ENCODE assay signal across 24 cellular contexts in the genomic region with DNA sequence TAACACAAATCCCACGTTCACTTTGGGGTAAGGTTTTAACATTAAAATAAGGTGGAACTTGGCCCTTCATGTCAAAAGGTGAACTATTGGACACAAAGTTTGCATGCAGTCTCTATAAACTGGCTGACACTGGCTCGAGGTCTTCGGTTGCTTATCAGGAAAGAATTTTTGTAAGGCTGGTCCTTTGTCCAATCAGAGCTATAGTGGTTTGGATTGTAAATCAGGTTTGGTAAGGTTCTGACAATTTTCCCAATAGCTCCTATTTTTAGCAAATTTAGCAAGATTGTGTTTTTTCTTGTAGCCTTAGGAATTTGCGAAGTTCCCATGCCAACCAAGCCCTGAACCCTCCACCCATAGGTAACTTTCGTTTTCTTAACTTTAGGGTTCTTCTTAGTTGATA. TPM values are rescaled to one million over a fixed set of nuclear protein-coding genes. Genes with fewer than 3 reads are reported as not detected.
DNase-seq lines count a peak whose midpoint lies in the region; ATAC-seq and TF ChIP-seq lines count a peak whose summit lies in the region.
"Had no signal": no experiment of that assay in that cellular context is flagged by ENCODE, and none has a peak within 500 bp of the region (broad histone marks: within the 10 kb centered on the region; RNA-seq: fewer than 3 reads in every experiment).

No MANE protein-coding gene starts in this region.

- H4K20me1 ChIP-seq in PC-9 (ENCODE audit: insufficient read depth), result 0 out of 2 replicates have a peak, but pooled peaks cover 7% of the 10 kb centered on the region
- H4K20me1 ChIP-seq: BLaER1 treated with 17β-estradiol and CSF1 and Interleukin-3, amounts not matched to agents 10 nM and 100 nM had no signal

- H4K8ac ChIP-seq in mesendoderm (ENCODE audit: low read depth, low read length), result no peak overlapping the region

- H3K79me2 ChIP-seq in PC-9 (ENCODE audit: low read depth) (no peaks in the 10 kb centered on the region), mesendoderm (ENCODE audit: control insufficient read depth, insufficient read depth, low read length) (no peaks in the 10 kb centered on the region)

- no peak overlapping the region for H3K4me3 ChIP-seq in PC-9
- no peak overlapping the region for H3K4me3 ChIP-seq in body of pancreas
- H3K4me3 ChIP-seq in mesendoderm (ENCODE audit: low read length), result no peak overlapping the region
- H3K4me3 ChIP-seq: A549; BLaER1 treated with 17β-estradiol and CSF1 and Interleukin-3, amounts not matched to agents 10 nM and 100 nM; GM12878; HAP-1 had no signal

- WGBS in body of pancreas, 2 donors, result 30 to 31% methylated on average over 5 of the region's 5 CpGs
- WGBS in mesendoderm (ENCODE audit: extremely low coverage, insufficient coverage, low lambda C conversion rate), result no CpG with 5 or more reads among the region's 5 CpGs

- no peaks in the 10 kb centered on the region for H3K27me3 ChIP-seq in PC-9 (ENCODE audit: insufficient read depth, low read depth)
- H3K27me3 ChIP-seq in body of pancreas, result no peaks in the 10 kb centered on the region
- no peaks in the 10 kb centered on the region for H3K27me3 ChIP-seq in mesendoderm (ENCODE audit: insufficient read depth, low read length, poor library complexity)
- H3K27me3 ChIP-seq: BE2C; BLaER1 treated with 17β-estradiol and CSF1 and Interleukin-3, amounts not matched to agents 10 nM and 100 nM had no signal

- H3F3A ChIP-seq in PC-9 (ENCODE audit: insufficient read depth, low read depth), result peaks cover 12% of the 10 kb centered on the region; the same call in 1 of the 2 replicates

- no peak overlapping the region for H4K5ac ChIP-seq in mesendoderm (ENCODE audit: low read length)

- H2BK120ac ChIP-seq in mesendoderm (ENCODE audit: low read depth, low read length), result no peak overlapping the region

- no TSS peak for BruUV-seq in PC-9 (replicated peaks; lab: Mats Ljungman, UMichigan)

- H3K79me1 ChIP-seq in mesendoderm (ENCODE audit: low read length), result no peaks in the 10 kb centered on the region

- no peak for TF ChIP-seq POLR2A in body of pancreas (IDR thresholded peaks at IDR 0.05)

- intact Hi-C loops in PC-9 (cut with micrococcal nuclease; ENCODE audit: unreplicated experiment) (no loop called here), body of pancreas (cut with DNase I) (no loop called here)

- peak overlapping the region; percentile 37 for H2BK5ac ChIP-seq in mesendoderm (ENCODE audit: low read length)

- no peaks in the 10 kb centered on the region for H3K9me2 ChIP-seq in PC-9 (ENCODE audit: insufficient read depth)

- H3K18ac ChIP-seq in mesendoderm (ENCODE audit: low read length), result no peak overlapping the region

- no peak overlapping the region for H3K23ac ChIP-seq in mesendoderm (ENCODE audit: low read length)

- TF ChIP-seq CTCF in PC-9 (conservative IDR thresholded peaks at IDR 0.05), result no peak
- no peak for TF ChIP-seq CTCF in body of pancreas (IDR thresholded peaks at IDR 0.05)

- H3K9ac ChIP-seq in mesendoderm (ENCODE audit: low read length), result no peak overlapping the region
- H3K9ac ChIP-seq: BLaER1 treated with 17β-estradiol and CSF1 and Interleukin-3, amounts not matched to agents 10 nM and 100 nM had no signal

- no peak overlapping the region for H3K4ac ChIP-seq in mesendoderm (ENCODE audit: low read depth, low read length)

- H2BK15ac ChIP-seq in mesendoderm (replicated peaks; ENCODE audit: low read depth), result no peak overlapping the region

- H3K9me3 ChIP-seq in PC-9 (ENCODE audit: insufficient read depth, low read depth) (no peaks in the 10 kb centered on the region), body of pancreas (no peaks in the 10 kb centered on the region)
- H3K9me3 ChIP-seq: A549, BE2C, HAP-1 had no signal

- POLR2A ChIA-PET in PC-9 (lab: Charles Lee; ENCODE audit: unreplicated experiment), result no interaction called here

- CTCF ChIA-PET in PC-9 (lab: Charles Lee), result no interaction called here

- ATAC-seq in body of pancreas, result peak; percentile 35
- ATAC-seq in GM18867 (IDR thresholded peaks at IDR 0.05; ENCODE audit: unreplicated experiment), result no peak
- ATAC-seq: A549, GM12878 had no signal

- 0 out of 2 replicates have a peak, but pooled peaks cover 9% of the 10 kb centered on the region for H3K36me3 ChIP-seq in PC-9 (ENCODE audit: low read depth)
- peaks cover 0 to 8% of the 10 kb centered on the region in 2 donors for H3K36me3 ChIP-seq in body of pancreas (replicated peaks in 1 of 2; ENCODE audit: insufficient read depth in 1 of 2, low read depth in 2 of 2)
- no peaks in the 10 kb centered on the region for H3K36me3 ChIP-seq in mesendoderm (ENCODE audit: control insufficient read depth, insufficient read depth, low read length)
- H3K36me3 ChIP-seq: BE2C had no signal

- no peak overlapping the region for H2AFZ ChIP-seq in PC-9

- H3K4me1 ChIP-seq in PC-9 (replicated peaks; ENCODE audit: insufficient read depth) (peaks cover 12% of the 10 kb centered on the region; the same call in 1 of the 2 replicates), body of pancreas (no peaks in the 10 kb centered on the region), mesendoderm (ENCODE audit: control insufficient read depth, low read depth, low read length) (peaks cover 4% of the 10 kb centered on the region)
- H3K4me1 ChIP-seq: A549, BE2C, HAP-1 had no signal

- no peak overlapping the region for H2AK5ac ChIP-seq in mesendoderm (ENCODE audit: low read length)

- no peak overlapping the region for H3K27ac ChIP-seq in PC-9
- H3K27ac ChIP-seq in body of pancreas, result no peak overlapping the region
- peak overlapping the region; percentile 33 for H3K27ac ChIP-seq in mesendoderm (ENCODE audit: low read depth, low read length)
- H3K27ac ChIP-seq: A549; BLaER1 treated with 17β-estradiol and CSF1 and Interleukin-3, amounts not matched to agents 10 nM and 100 nM had no signal

- H3K4me2 ChIP-seq in PC-9, result 0 out of 2 replicates have a peak overlapping the region, but pooled peaks have one; percentile 6
- H3K4me2 ChIP-seq in mesendoderm (ENCODE audit: low read length), result no peak overlapping the region
- H3K4me2 ChIP-seq: A549; BLaER1 treated with 17β-estradiol and CSF1 and Interleukin-3, amounts not matched to agents 10 nM and 100 nM had no signal

- DNase-seq in PC-9 (no peak), body of pancreas (no peak), fibroblast of peridontal ligament (ENCODE audit: extremely low read depth) (peak; percentile 6), mesendoderm (no peak), NCI-H1930 (lab: John Stamatoyannopoulos, UW) (no peak)
- DNase-seq in activated naive CD4-positive, alpha-beta T cell treated with anti-CD3 and anti-CD28 coated beads, Interleukin-2, amount 50 U/mL, for 16 hours, result no peak
- DNase-seq in activated T-cell treated with anti-CD3 and anti-CD28 coated beads, Interleukin-2, amount 50 U/mL, for 1 hour, result no peak
- DNase-seq: 8988T; ACHN; AML-193; BE2C; CD4-positive, alpha-beta T cell; CD8-positive, alpha-beta memory T cell; DMS 273 treated with DMSO at 0.1 percent for 48 hours; DMS79; EL; GDM1; GOT3; HFFc6 had no signal

- peak overlapping the region; percentile 15 for H3K56ac ChIP-seq in mesendoderm (ENCODE audit: low read length)

RNA-seq across cellular contexts. Expression of a gene that starts 17.6 kb away (rescaled TPM):
- total RNA-seq in PC-9 (2021) (26.9 and 37.4 TPM in 2 replicates), body of pancreas (10 to 100 TPM; 18.9 to 22.4 TPM)
- 22.5 TPM for polyA plus RNA-seq in mesendoderm (2013, experiment 1 of 2)
- polyA plus RNA-seq in mesendoderm (2013, experiment 2 of 2), result 21.6 TPM

RNA-seq across cellular contexts. Expression of a gene that starts 25.0 kb away (rescaled TPM):
- total RNA-seq in PC-9 (2021) (35.6 and 37.2 TPM in 2 replicates), body of pancreas (10 to 100 TPM; 29.0 to 45.7 TPM)
- polyA plus RNA-seq in mesendoderm (2013, experiment 1 of 2), result 7.6 TPM
- polyA plus RNA-seq in mesendoderm (2013, experiment 2 of 2), result 8.1 TPM

RNA-seq across cellular contexts. Expression of a gene that starts 25.2 kb away (rescaled TPM):
- total RNA-seq in PC-9 (2021) (158 and 167 TPM in 2 replicates), body of pancreas (100 to 1,000 TPM; 113 to 177 TPM)
- 238 TPM for polyA plus RNA-seq in mesendoderm (2013, experiment 1 of 2)
- polyA plus RNA-seq in mesendoderm (2013, experiment 2 of 2), result 235 TPM
